Comparison of ENCODE assay signal across 10 cellular contexts in the genomic region with DNA sequence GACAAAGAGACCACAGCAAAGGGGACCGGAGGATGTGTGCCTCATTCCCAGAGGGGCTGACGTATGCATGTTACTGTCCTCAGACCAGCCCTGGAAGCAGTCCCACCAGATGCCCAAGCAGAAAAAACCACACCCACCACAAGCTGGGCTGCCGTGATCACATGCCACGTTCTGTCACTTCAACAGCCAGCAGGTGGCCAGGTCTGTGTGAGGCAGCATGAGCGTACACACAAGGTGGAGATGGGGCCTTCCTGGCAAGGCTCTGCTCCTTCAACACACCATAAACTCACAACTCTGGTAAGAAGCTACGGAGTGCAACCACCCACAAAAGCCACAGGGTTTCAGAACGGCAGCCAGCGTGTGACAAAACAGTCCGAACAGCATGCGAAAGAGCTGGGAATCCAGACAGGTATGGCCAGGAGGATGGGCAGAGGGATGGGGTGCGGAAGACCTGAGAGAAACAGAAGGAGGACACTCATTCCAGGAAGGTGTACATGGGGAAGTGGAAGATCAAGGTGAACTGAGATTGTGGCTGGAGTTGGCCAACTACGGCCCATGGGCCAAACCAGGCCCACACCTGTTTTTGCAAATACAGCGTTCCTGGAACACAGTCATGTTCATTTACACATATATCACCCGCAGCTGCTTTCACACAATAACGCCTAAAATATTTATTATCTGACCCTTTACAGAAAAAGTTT. TPM values are rescaled to one million over a fixed set of nuclear protein-coding genes. Genes with fewer than 3 reads are reported as not detected.
DNase-seq lines count a peak whose midpoint lies in the region; ATAC-seq and TF ChIP-seq lines count a peak whose summit lies in the region.
"Had no signal": no experiment of that assay in that cellular context is flagged by ENCODE, and none has a peak within 500 bp of the region (broad histone marks: within the 10 kb centered on the region; RNA-seq: fewer than 3 reads in every experiment).

No MANE protein-coding gene starts in this region.

- H3K27ac ChIP-seq in WERI-Rb-1 = no peak overlapping the region
- H3K27ac ChIP-seq: C4-2B had no signal

- no peaks in the 10 kb centered on the region for H3K9me3 ChIP-seq in WERI-Rb-1 (ENCODE audit: severe bottlenecking)

- peak; percentile 75 for DNase-seq in Right ventricle myocardium inferior (ENCODE audit: missing footprints)
- DNase-seq in cardiac septum (ENCODE audit: low spot score) = no peak
- DNase-seq in WERI-Rb-1 = peak; percentile 59
- peak; percentile 21 for DNase-seq in effector CD4-positive, alpha-beta T cell
- peak; percentile 15 for DNase-seq in stimulated activated CD8-positive, alpha-beta memory T cell treated with anti-CD3 and anti-CD28 coated beads, Interleukin-12 subunit alpha, Interleukin-12 subunit beta, amount 100 ng/mL, for 4 hours (ENCODE audit: low read depth)
- no peak for DNase-seq in occipital lobe (lab: John Stamatoyannopoulos, UW)
- no peak for DNase-seq in NCI-H69 (lab: John Stamatoyannopoulos, UW)

- intact Hi-C loops in Right ventricle myocardium inferior (cut with DNase I) = loop anchor here (5.0 to 10.0 kb wide), 2 partner anchors 48 to 396 kb away; no protein-coding TSS in a partner anchor
- intact Hi-C loops in cardiac septum (cut with DNase I) = no loop called here

- no peaks in the 10 kb centered on the region for H3K27me3 ChIP-seq in WERI-Rb-1 (ENCODE audit: insufficient read depth, low read depth, severe bottlenecking)

- peaks cover 37% of the 10 kb centered on the region for H3K36me3 ChIP-seq in WERI-Rb-1

- peak; percentile 50 for TF ChIP-seq CTCF in WERI-Rb-1 (IDR thresholded peaks at IDR 0.05; ENCODE audit: low read depth, low read length)

- no peak overlapping the region for H3K4me3 ChIP-seq in WERI-Rb-1 (ENCODE audit: low read depth, low read length)

- peak; percentile 41 for ATAC-seq in Right ventricle myocardium inferior
- ATAC-seq in HG03139 (IDR thresholded peaks at IDR 0.05; ENCODE audit: unreplicated experiment) = peak; percentile 86

RNA-seq across cellular contexts. Expression of a gene that starts 27.9 kb away (rescaled TPM):
- total RNA-seq in Right ventricle myocardium inferior = 70.2 TPM
- 53.2 TPM for total RNA-seq in cardiac septum
- total RNA-seq in occipital lobe = 78.1 TPM

RNA-seq across cellular contexts. Expression of a gene that starts 46.2 kb away (rescaled TPM):
- total RNA-seq in Right ventricle myocardium inferior (3.1 TPM), cardiac septum (not detected), occipital lobe (not detected)
- total RNA-seq: skeletal muscle tissue had no signal

RNA-seq across cellular contexts. Expression of a gene that starts 56.1 kb away (rescaled TPM):
- total RNA-seq in Right ventricle myocardium inferior (24.1 TPM), cardiac septum (17.4 TPM), occipital lobe (165 TPM)

RNA-seq across cellular contexts. Expression of a gene that starts 56.3 kb away (rescaled TPM):
- total RNA-seq in Right ventricle myocardium inferior (not detected), cardiac septum (not detected), occipital lobe (0.62 TPM)
- total RNA-seq: skeletal muscle tissue had no signal

Comparison
In these comparisons a context has a peak if more than half of its experiments do, and no peak if none do; other contexts are left out.
1. DNase-seq: peak in Right ventricle myocardium inferior (single experiment), WERI-Rb-1 (single experiment), effector CD4-positive, alpha-beta T cell (single experiment) and stimulated activated CD8-positive, alpha-beta memory T cell treated with anti-CD3 and anti-CD28 coated beads, Interleukin-12 subunit alpha, Interleukin-12 subunit beta, amount 100 ng/mL, for 4 hours (single experiment); none in cardiac septum (single experiment), occipital lobe (single experiment) and NCI-H69 (single experiment).